Comparison of ENCODE assay signal across 6 cellular contexts in genomic region chr17:44069974-44070454, GRCh38. TPM values are rescaled to one million over a fixed set of nuclear protein-coding genes. Genes with fewer than 3 reads are reported as not detected.
DNase-seq lines count a peak whose midpoint lies in the region; ATAC-seq and TF ChIP-seq lines count a peak whose summit lies in the region.

No MANE protein-coding gene starts in this region.

- H3K4me3 ChIP-seq in liver (ENCODE audit: low read depth in 1 of 3, low read length in 3 of 3) = peak overlapping the region; percentile 53 to 66 (median 56)

- peak; percentile 65 for DNase-seq in activated CD8-positive, alpha-beta memory T cell treated with anti-CD3 and anti-CD28 coated beads for 24 hours
- no peak for DNase-seq in activated CD8-positive, alpha-beta memory T cell treated with anti-CD3 and anti-CD28 coated beads, Interleukin-2, amount 50 U/mL, for 4 hours
- peak; percentile 16 for DNase-seq in activated CD8-positive, alpha-beta T cell treated with anti-CD3 and anti-CD28 coated beads for 36 hours
- no peak for DNase-seq in stimulated activated CD4-positive, alpha-beta T cell treated with anti-CD3 and anti-CD28 coated beads, Interleukin-4, amount 100 ng/mL, for 1 hour

- H3K9me3 ChIP-seq in liver (ENCODE audit: control insufficient read depth in 4 of 4, low read length in 3 of 4) = no peaks in the 10 kb centered on the region

- H3K27me3 ChIP-seq in liver (ENCODE audit: control insufficient read depth in 4 of 4, insufficient read depth in 4 of 4, low read length in 3 of 4) = no peaks in the 10 kb centered on the region

- intact Hi-C loops in activated CD8-positive, alpha-beta T cell treated with anti-CD3 and anti-CD28 coated beads for 36 hours (cut with micrococcal nuclease) = loop anchor here (10.0 kb wide), 1 partner anchor 55 kb away; the partner anchor contains the start of gene HDAC5

- H3K9ac ChIP-seq in liver (ENCODE audit: low read depth in 1 of 2, low read length in 2 of 2) = peak overlapping the region; percentile 74 to 83

- peak overlapping the region; percentile 94 for H3K27ac Mint-ChIP-seq in activated CD8-positive, alpha-beta T cell treated with anti-CD3 and anti-CD28 coated beads for 36 hours

- H3K9me3 Mint-ChIP-seq in activated CD8-positive, alpha-beta T cell treated with anti-CD3 and anti-CD28 coated beads for 36 hours = no peaks in the 10 kb centered on the region

- TF ChIP-seq RAD21 in liver (IDR thresholded peaks at IDR 0.05) = no peak

- 48% methylated on average over 7 of the region's 7 CpGs for WGBS in liver

- POLR2A ChIA-PET in activated CD8-positive, alpha-beta T cell treated with anti-CD3 and anti-CD28 coated beads for 36 hours (lab: Charles Lee) = interaction anchor here (0.7 to 2.3 kb wide), 7 partner anchors 11 to 1492 kb away, joined by 3 to 8 read pairs (median 4); partner anchors contain the start of gene PSMC3IP

- peaks cover 0 to 8% (median 3%) of the 10 kb centered on the region in 4 donors for H3K36me3 ChIP-seq in liver (ENCODE audit: control insufficient read depth in 4 of 4, insufficient read depth in 3 of 4, low read depth in 1 of 4, low read length in 3 of 4)

- CTCF ChIA-PET in activated CD8-positive, alpha-beta T cell treated with anti-CD3 and anti-CD28 coated beads for 36 hours (lab: Charles Lee) = interaction anchor here (0.7 to 1.5 kb wide), 2 partner anchors 12 to 16 kb away, joined by 3 read pairs; no protein-coding TSS in a partner anchor

- peak overlapping the region; percentile 84 for H3K4me3 Mint-ChIP-seq in activated CD8-positive, alpha-beta T cell treated with anti-CD3 and anti-CD28 coated beads for 36 hours

- H3K27me3 Mint-ChIP-seq in activated CD8-positive, alpha-beta T cell treated with anti-CD3 and anti-CD28 coated beads for 36 hours = no peaks in the 10 kb centered on the region

- ATAC-seq in activated CD8-positive, alpha-beta T cell treated with anti-CD3 and anti-CD28 coated beads for 36 hours = no peak
- no peak for ATAC-seq in GM21619 (IDR thresholded peaks at IDR 0.05; ENCODE audit: unreplicated experiment)

- H3K4me1 Mint-ChIP-seq in activated CD8-positive, alpha-beta T cell treated with anti-CD3 and anti-CD28 coated beads for 36 hours (ENCODE audit: low read depth) = peaks cover 37% of the 10 kb centered on the region

- peak overlapping the region; percentile 86 to 88 for H3K27ac ChIP-seq in liver (ENCODE audit: low read depth in 1 of 2, low read length in 2 of 2)

- peaks cover 8% of the 10 kb centered on the region for H3K36me3 Mint-ChIP-seq in activated CD8-positive, alpha-beta T cell treated with anti-CD3 and anti-CD28 coated beads for 36 hours (ENCODE audit: low read depth)

- no peak for TF ChIP-seq CTCF in activated CD8-positive, alpha-beta T cell treated with anti-CD3 and anti-CD28 coated beads for 36 hours (IDR thresholded peaks at IDR 0.05)
- no peak for TF ChIP-seq CTCF in liver (IDR thresholded peaks at IDR 0.05; ENCODE audit: low read depth, low read length, missing input control)

- H3K4me1 ChIP-seq in liver (ENCODE audit: control insufficient read depth in 4 of 4, insufficient read depth in 4 of 4, low read length in 3 of 4) = peaks cover 5 to 38% (median 29%) of the 10 kb centered on the region in 4 donors

TF ChIP-seq in liver, 16 proteins besides CTCF, POLR2A, EP300 and RAD21:
- no peak for TF ChIP-seq EGR1 (IDR thresholded peaks at IDR 0.05; ENCODE audit: low read depth in 2 of 2)
- no peak for TF ChIP-seq FOXA1 (IDR thresholded peaks at IDR 0.05)
- no peak for TF ChIP-seq YY1 (IDR thresholded peaks at IDR 0.05)
- TF ChIP-seq TAF1 (conservative IDR thresholded peaks at IDR 0.05) = no peak
- TF ChIP-seq HNF4G (IDR thresholded peaks at IDR 0.05) = no peak
- no peak for TF ChIP-seq NR2F2 (IDR thresholded peaks at IDR 0.05)
- no peak for TF ChIP-seq ZBTB33 (IDR thresholded peaks at IDR 0.05)
- TF ChIP-seq REST (IDR thresholded peaks at IDR 0.05) = no peak
- no peak for TF ChIP-seq ATF3 (IDR thresholded peaks at IDR 0.05)

RNA-seq across cellular contexts. Expression of gene G6PC3, which starts 0.5 kb away (rescaled TPM):
- 10 to 100 TPM; 20.2 to 20.7 TPM for total RNA-seq in activated CD8-positive, alpha-beta T cell treated with anti-CD3 and anti-CD28 coated beads for 36 hours
- 1 to 10 TPM; 6.7 to 7.8 TPM for total RNA-seq in liver
- 10 to 100 TPM in 1 of 2 donors, 1 to 10 TPM in 1; 8.7 to 15.1 TPM for polyA plus RNA-seq in liver

RNA-seq across cellular contexts. Expression of gene LSM12, which starts 3.5 kb away (rescaled TPM):
- 100 to 1,000 TPM; 104 to 110 TPM for total RNA-seq in activated CD8-positive, alpha-beta T cell treated with anti-CD3 and anti-CD28 coated beads for 36 hours
- 10 to 100 TPM; 12.1 to 13.6 TPM for total RNA-seq in liver
- 10 to 100 TPM; 16.7 to 31.9 TPM for polyA plus RNA-seq in liver

RNA-seq across cellular contexts. Expression of gene HDAC5, which starts 53.4 kb away (rescaled TPM):
- 10 to 100 TPM; 19.1 to 19.3 TPM for total RNA-seq in activated CD8-positive, alpha-beta T cell treated with anti-CD3 and anti-CD28 coated beads for 36 hours
- total RNA-seq in liver = 10 to 100 TPM; 18.2 to 20.3 TPM
- 10 to 100 TPM in 1 of 2 donors, 1 to 10 TPM in 1; 5.8 to 10.7 TPM for polyA plus RNA-seq in liver

RNA-seq across cellular contexts. Expression of gene TMEM101, which starts 55.3 kb away (rescaled TPM):
- 10 to 100 TPM; 26.1 to 28.5 TPM for total RNA-seq in activated CD8-positive, alpha-beta T cell treated with anti-CD3 and anti-CD28 coated beads for 36 hours
- 10 to 100 TPM; 24.4 to 25.7 TPM for total RNA-seq in liver
- polyA plus RNA-seq in liver = 10 to 100 TPM; 12.0 to 18.4 TPM

Comparison
In these comparisons a context has a peak if more than half of its experiments do, and no peak if none do; other contexts are left out.
1. DNase-seq: peak in activated CD8-positive, alpha-beta memory T cell treated with anti-CD3 and anti-CD28 coated beads for 24 hours (single experiment) and activated CD8-positive, alpha-beta T cell treated with anti-CD3 and anti-CD28 coated beads for 36 hours (single experiment); none in activated CD8-positive, alpha-beta memory T cell treated with anti-CD3 and anti-CD28 coated beads, Interleukin-2, amount 50 U/mL, for 4 hours (single experiment) and stimulated activated CD4-positive, alpha-beta T cell treated with anti-CD3 and anti-CD28 coated beads, Interleukin-4, amount 100 ng/mL, for 1 hour (single experiment).
2. RNA of gene LSM12, which starts 3.5 kb away (total RNA-seq): 104 to 110 TPM in activated CD8-positive, alpha-beta T cell treated with anti-CD3 and anti-CD28 coated beads for 36 hours; 12.1 to 13.6 TPM in liver; every median in the first group is over 4 times any median in the second.